In genomic region chr1:86845514-86845913, GRCh38 we compare ENCODE assay signal across 1 cellular context.
TF ChIP-seq lines count a peak whose summit lies in the region.

No MANE protein-coding gene starts in this region.

TF ChIP-seq in SK-N-SH treated with all-trans-retinoic acid at 6 μM for 48 hours, 23 proteins besides CTCF, POLR2A, EP300 and RAD21 (continued from another document):
- TF ChIP-seq PPARA (CRISPR knock-in tag; IDR thresholded peaks at IDR 0.05; ENCODE audit: borderline replicate concordance) (no peak), GLIS3 (CRISPR knock-in tag; IDR thresholded peaks at IDR 0.05) (no peak), CSRNP3 (CRISPR knock-in tag; IDR thresholded peaks at IDR 0.05) (no peak), OSR1 (CRISPR knock-in tag; IDR thresholded peaks at IDR 0.05) (no peak)
